Comparison of ENCODE assay signal across 2 cellular contexts in the genomic region with DNA sequence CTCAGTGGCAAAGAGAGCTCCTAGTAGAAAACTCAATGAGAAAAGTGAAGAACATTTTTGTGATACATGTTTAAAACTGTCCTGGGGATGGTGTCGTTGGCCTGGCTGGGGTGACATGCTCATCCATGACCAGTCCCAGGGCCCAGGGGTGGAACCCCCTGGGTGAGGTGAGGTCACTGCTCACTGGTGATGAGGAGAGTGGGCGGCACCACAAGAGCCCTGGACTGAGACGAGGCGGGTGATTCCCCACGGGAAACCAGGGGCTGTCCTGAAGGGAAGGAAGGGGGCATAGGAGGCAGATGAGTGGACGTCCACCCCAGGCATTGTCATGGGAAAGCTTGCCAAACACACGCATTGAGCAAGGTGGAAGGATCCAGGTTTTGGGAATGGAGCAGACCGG.
TF ChIP-seq lines count a peak whose summit lies in the region.

No MANE protein-coding gene starts in this region.

TF ChIP-seq in GM23338, 12 proteins besides CTCF, POLR2A, EP300 and RAD21:
- no peak for TF ChIP-seq CREB1 (CRISPR knock-in tag; IDR thresholded peaks at IDR 0.05; ENCODE audit: low read depth)
- TF ChIP-seq, protein P1, sequence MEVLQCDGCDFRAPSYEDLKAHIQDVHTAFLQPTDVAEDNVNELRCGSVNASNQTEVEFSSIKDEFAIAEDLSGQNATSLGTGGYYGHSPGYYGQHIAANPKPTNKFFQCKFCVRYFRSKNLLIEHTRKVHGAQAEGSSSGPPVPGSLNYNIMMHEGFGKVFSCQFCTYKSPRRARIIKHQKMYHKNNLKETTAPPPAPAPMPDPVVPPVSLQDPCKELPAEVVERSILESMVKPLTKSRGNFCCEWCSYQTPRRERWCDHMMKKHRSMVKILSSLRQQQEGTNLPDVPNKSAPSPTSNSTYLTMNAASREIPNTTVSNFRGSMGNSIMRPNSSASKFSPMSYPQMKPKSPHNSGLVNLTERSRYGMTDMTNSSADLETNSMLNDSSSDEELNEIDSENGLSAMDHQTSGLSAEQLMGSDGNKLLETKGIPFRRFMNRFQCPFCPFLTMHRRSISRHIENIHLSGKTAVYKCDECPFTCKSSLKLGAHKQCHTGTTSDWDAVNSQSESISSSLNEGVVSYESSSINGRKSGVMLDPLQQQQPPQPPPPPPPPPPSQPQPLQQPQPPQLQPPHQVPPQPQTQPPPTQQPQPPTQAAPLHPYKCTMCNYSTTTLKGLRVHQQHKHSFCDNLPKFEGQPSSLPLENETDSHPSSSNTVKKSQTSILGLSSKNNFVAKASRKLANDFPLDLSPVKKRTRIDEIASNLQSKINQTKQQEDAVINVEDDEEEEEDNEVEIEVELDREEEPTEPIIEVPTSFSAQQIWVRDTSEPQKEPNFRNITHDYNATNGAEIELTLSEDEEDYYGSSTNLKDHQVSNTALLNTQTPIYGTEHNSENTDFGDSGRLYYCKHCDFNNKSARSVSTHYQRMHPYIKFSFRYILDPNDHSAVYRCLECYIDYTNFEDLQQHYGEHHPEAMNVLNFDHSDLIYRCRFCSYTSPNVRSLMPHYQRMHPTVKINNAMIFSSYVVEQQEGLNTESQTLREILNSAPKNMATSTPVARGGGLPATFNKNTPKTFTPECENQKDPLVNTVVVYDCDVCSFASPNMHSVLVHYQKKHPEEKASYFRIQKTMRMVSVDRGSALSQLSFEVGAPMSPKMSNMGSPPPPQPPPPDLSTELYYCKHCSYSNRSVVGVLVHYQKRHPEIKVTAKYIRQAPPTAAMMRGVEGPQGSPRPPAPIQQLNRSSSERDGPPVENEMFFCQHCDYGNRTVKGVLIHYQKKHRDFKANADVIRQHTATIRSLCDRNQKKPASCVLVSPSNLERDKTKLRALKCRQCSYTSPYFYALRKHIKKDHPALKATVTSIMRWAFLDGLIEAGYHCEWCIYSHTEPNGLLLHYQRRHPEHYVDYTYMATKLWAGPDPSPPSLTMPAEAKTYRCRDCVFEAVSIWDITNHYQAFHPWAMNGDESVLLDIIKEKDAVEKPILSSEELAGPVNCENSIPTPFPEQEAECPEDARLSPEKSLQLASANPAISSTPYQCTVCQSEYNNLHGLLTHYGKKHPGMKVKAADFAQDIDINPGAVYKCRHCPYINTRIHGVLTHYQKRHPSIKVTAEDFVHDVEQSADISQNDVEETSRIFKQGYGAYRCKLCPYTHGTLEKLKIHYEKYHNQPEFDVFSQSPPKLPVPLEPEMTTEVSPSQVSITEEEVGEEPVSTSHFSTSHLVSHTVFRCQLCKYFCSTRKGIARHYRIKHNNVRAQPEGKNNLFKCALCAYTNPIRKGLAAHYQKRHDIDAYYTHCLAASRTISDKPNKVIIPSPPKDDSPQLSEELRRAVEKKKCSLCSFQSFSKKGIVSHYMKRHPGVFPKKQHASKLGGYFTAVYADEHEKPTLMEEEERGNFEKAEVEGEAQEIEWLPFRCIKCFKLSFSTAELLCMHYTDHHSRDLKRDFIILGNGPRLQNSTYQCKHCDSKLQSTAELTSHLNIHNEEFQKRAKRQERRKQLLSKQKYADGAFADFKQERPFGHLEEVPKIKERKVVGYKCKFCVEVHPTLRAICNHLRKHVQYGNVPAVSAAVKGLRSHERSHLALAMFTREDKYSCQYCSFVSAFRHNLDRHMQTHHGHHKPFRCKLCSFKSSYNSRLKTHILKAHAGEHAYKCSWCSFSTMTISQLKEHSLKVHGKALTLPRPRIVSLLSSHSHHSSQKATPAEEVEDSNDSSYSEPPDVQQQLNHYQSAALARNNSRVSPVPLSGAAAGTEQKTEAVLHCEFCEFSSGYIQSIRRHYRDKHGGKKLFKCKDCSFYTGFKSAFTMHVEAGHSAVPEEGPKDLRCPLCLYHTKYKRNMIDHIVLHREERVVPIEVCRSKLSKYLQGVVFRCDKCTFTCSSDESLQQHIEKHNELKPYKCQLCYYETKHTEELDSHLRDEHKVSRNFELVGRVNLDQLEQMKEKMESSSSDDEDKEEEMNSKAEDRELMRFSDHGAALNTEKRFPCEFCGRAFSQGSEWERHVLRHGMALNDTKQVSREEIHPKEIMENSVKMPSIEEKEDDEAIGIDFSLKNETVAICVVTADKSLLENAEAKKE (CRISPR knock-in tag; IDR thresholded peaks at IDR 0.05), result no peak
- TF ChIP-seq STAT1 (IDR thresholded peaks at IDR 0.05; ENCODE audit: unreplicated experiment), result no peak
- TF ChIP-seq ZNF114 (CRISPR knock-in tag; IDR thresholded peaks at IDR 0.05), result no peak

TF ChIP-seq in GM12878, 131 proteins besides CTCF, POLR2A, EP300 and RAD21:
- TF ChIP-seq, protein P2, sequence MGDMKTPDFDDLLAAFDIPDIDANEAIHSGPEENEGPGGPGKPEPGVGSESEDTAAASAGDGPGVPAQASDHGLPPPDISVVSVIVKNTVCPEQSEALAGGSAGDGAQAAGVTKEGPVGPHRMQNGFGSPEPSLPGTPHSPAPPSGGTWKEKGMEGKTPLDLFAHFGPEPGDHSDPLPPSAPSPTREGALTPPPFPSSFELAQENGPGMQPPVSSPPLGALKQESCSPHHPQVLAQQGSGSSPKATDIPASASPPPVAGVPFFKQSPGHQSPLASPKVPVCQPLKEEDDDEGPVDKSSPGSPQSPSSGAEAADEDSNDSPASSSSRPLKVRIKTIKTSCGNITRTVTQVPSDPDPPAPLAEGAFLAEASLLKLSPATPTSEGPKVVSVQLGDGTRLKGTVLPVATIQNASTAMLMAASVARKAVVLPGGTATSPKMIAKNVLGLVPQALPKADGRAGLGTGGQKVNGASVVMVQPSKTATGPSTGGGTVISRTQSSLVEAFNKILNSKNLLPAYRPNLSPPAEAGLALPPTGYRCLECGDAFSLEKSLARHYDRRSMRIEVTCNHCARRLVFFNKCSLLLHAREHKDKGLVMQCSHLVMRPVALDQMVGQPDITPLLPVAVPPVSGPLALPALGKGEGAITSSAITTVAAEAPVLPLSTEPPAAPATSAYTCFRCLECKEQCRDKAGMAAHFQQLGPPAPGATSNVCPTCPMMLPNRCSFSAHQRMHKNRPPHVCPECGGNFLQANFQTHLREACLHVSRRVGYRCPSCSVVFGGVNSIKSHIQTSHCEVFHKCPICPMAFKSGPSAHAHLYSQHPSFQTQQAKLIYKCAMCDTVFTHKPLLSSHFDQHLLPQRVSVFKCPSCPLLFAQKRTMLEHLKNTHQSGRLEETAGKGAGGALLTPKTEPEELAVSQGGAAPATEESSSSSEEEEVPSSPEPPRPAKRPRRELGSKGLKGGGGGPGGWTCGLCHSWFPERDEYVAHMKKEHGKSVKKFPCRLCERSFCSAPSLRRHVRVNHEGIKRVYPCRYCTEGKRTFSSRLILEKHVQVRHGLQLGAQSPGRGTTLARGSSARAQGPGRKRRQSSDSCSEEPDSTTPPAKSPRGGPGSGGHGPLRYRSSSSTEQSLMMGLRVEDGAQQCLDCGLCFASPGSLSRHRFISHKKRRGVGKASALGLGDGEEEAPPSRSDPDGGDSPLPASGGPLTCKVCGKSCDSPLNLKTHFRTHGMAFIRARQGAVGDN (IDR thresholded peaks at IDR 0.05), result no peak
- TF ChIP-seq FOXK2 (IDR thresholded peaks at IDR 0.05) (no peak), ATF7 (IDR thresholded peaks at IDR 0.05; ENCODE audit: low read depth) (0 out of 2 replicates have a peak, but pooled peaks have one; percentile 16), ZNF207 (IDR thresholded peaks at IDR 0.05; ENCODE audit: borderline replicate concordance) (no peak), MEF2B (IDR thresholded peaks at IDR 0.05; ENCODE audit: partially characterized antibody, poor library complexity, severe bottlenecking) (peak; percentile 18), PAX5 (IDR thresholded peaks at IDR 0.05; ENCODE audit: borderline replicate concordance, low read depth, low read length) (peak; percentile 18; the same call in 1 of the 2 replicates), EGR1 (IDR thresholded peaks at IDR 0.05; ENCODE audit: borderline replicate concordance in 1 of 2, low read depth in 2 of 2, low read length in 2 of 2) (0 out of 3 replicates have a peak, but pooled peaks of 1 of the 2 experiments have one; percentile 7)
